In genomic region chr11:106187860-106188456, GRCh38 we compare ENCODE assay signal across 21 cellular contexts.
"Had no signal": no experiment of that assay in that cellular context is flagged by ENCODE, and none has a peak within 500 bp of the region (broad histone marks: within the 10 kb centered on the region; RNA-seq: fewer than 3 reads in every experiment).

No MANE protein-coding gene starts in this region.

- H3K27ac ChIP-seq: coronary artery, esophagus squamous epithelium, psoas muscle, sigmoid colon, stomach, thyroid gland had no signal

- H3K4me3 ChIP-seq: coronary artery, esophagus squamous epithelium, lung, psoas muscle, sigmoid colon, stomach, thyroid gland had no signal

- H3K4me1 ChIP-seq: esophagus squamous epithelium, psoas muscle, sigmoid colon, stomach, thyroid gland had no signal

- H3K36me3 ChIP-seq: esophagus squamous epithelium, sigmoid colon, stomach, thyroid gland had no signal

- DNase-seq: effector memory CD8-positive, alpha-beta T cell; erythroblast; esophagus squamous epithelium; head of caudate nucleus; kidney; naive thymus-derived CD8-positive, alpha-beta T cell; nephron progenitor cell; nucleus accumbens; posterior cingulate gyrus; psoas muscle; right cardiac atrium; sigmoid colon; stimulated activated CD4-positive, alpha-beta T cell treated with anti-CD3 and anti-CD28 coated beads, Interleukin-2, amount 100 ng/mL, for 24 hours; stimulated activated CD4-positive, alpha-beta T cell treated with anti-CD3 and anti-CD28 coated beads, Interleukin-4, amount 100 ng/mL, for 24 hours; stimulated activated naive CD4-positive, alpha-beta T cell treated with Interleukin-2 at 50 U/mL for 16 hours; stomach; thyroid gland had no signal

- H3K9me3 ChIP-seq: esophagus squamous epithelium, psoas muscle, stomach, thyroid gland had no signal

- H3K27me3 ChIP-seq: esophagus squamous epithelium, sigmoid colon, stomach, thyroid gland had no signal

- ATAC-seq: effector memory CD8-positive, alpha-beta T cell; left lobe of liver; naive thymus-derived CD8-positive, alpha-beta T cell; psoas muscle; right cardiac atrium; stimulated activated effector memory CD8-positive, alpha-beta T cell treated with anti-CD3 and anti-CD28 coated beads, Interleukin-12 subunit alpha, Interleukin-12 subunit beta, amount 100 ng/mL, for 72 hours had no signal
